In genomic region chr12:8242881-8243681, GRCh38 we compare ENCODE assay signal across 8 cellular contexts. TPM values are rescaled to one million over a fixed set of nuclear protein-coding genes. Genes with fewer than 3 reads are reported as not detected.
DNase-seq lines count a peak whose midpoint lies in the region; ATAC-seq and TF ChIP-seq lines count a peak whose summit lies in the region.
"Not testable (repeated sequence)": the region's sequence is repeated elsewhere in the genome, so short reads cannot be mapped to it uniquely, and the experiment has no call there.

No MANE protein-coding gene starts in this region.

- intact Hi-C loops in PC-9 (cut with micrococcal nuclease; ENCODE audit: unreplicated experiment) = loop anchor here (2.0 kb wide), 1 partner anchor 216 kb away; no protein-coding TSS in a partner anchor

- H2AFZ ChIP-seq in PC-9 = peak overlapping the region; percentile 80

- DNase-seq in Caki2 (ENCODE audit: low read depth) (peak; percentile 95), KBM-7 (peak; percentile 93), PC-9 (peak; percentile 89 to 100), epithelial cell of esophagus (ENCODE audit: low read depth) (peak; percentile 96), middle frontal gyrus (ENCODE audit: extremely low spot score, low spot score) (peak; percentile 85)
- peak; percentile 100 for DNase-seq in activated T-cell treated with anti-CD3 and anti-CD28 coated beads, Interleukin-2, amount 50 U/mL, for 1 hour
- DNase-seq in stimulated activated CD8-positive, alpha-beta memory T cell treated with anti-CD3 and anti-CD28 coated beads, Interleukin-15, amount 100 ng/mL, for 24 hours (ENCODE audit: low read depth) = peak; percentile 99

- BruUV-seq in PC-9 (replicated peaks; lab: Mats Ljungman, UMichigan) = not testable (repeated sequence)

- H3K27ac ChIP-seq in PC-9 = peak overlapping the region; percentile 75

- H3K4me3 ChIP-seq in PC-9 (peak overlapping the region; percentile 89), epithelial cell of esophagus (ENCODE audit: low read length) (peak overlapping the region; percentile 56)

- H3K27me3 ChIP-seq in PC-9 (ENCODE audit: insufficient read depth, low read depth) = not testable (repeated sequence)

- not testable (repeated sequence) for H3K79me2 ChIP-seq in PC-9 (ENCODE audit: low read depth)

- not testable (repeated sequence) for H3K9me2 ChIP-seq in PC-9 (ENCODE audit: insufficient read depth)

- not testable (repeated sequence) for H3K9me3 ChIP-seq in PC-9 (ENCODE audit: insufficient read depth, low read depth)

- TF ChIP-seq CTCF in PC-9 (conservative IDR thresholded peaks at IDR 0.05); epithelial cell of esophagus (IDR thresholded peaks at IDR 0.05; ENCODE audit: insufficient read depth, low read depth, low read length, missing control alignments): not testable (repeated sequence)

- POLR2A ChIA-PET in PC-9 (lab: Charles Lee; ENCODE audit: unreplicated experiment) = interaction anchor here (0.6 to 0.7 kb wide), 4 partner anchors 310 to 1281 kb away, joined by 3 to 6 read pairs (median 4); no protein-coding TSS in a partner anchor

- not testable (repeated sequence) for H4K20me1 ChIP-seq in PC-9 (ENCODE audit: insufficient read depth)

- H3K4me2 ChIP-seq in PC-9 = peak overlapping the region; percentile 89

- ATAC-seq in GM21529 (IDR thresholded peaks at IDR 0.05; ENCODE audit: unreplicated experiment) = peak; percentile 93

- CTCF ChIA-PET in PC-9 (lab: Charles Lee) = interaction anchor here (0.6 to 0.9 kb wide), 3 partner anchors 13 to 147 kb away, joined by 3 to 4 read pairs (median 3); no protein-coding TSS in a partner anchor

- not testable (repeated sequence) for H3F3A ChIP-seq in PC-9 (ENCODE audit: insufficient read depth, low read depth)

- H3K4me1 ChIP-seq in PC-9 (replicated peaks; ENCODE audit: insufficient read depth) = peaks cover 39% of the 10 kb centered on the region

- in situ Hi-C loops in Caki2 (cut with HindIII; ENCODE audit: low pct_unique_long_range_greater_than_20kb, low sequenced_read_pairs); KBM-7 (cut with MboI; ENCODE audit: low pct_unique_long_range_greater_than_20kb, low sequenced_read_pairs): not testable (repeated sequence)

- not testable (repeated sequence) for H3K36me3 ChIP-seq in PC-9 (ENCODE audit: low read depth)

RNA-seq across cellular contexts. Expression of gene FAM90A1, which starts 15.7 kb away (rescaled TPM):
- 1.5 TPM in 1 of 2 replicates, not detected in the other for total RNA-seq in Caki2 (2014; rRNA removed; shearing (Covaris generic); ENCODE audit: low replicate concordance)
- 1.6 and 1.7 TPM in 2 replicates for total RNA-seq in PC-9 (2021)

Comparison
In these comparisons a context has a peak if more than half of its experiments do, and no peak if none do; other contexts are left out.
1. Peak in every context shown above with its lines: DNase-seq, ATAC-seq, H3K4me3 ChIP-seq and H3K27ac ChIP-seq.